ENCODE assay signal across 8 cellular contexts in genomic region chr1:181424786-181425403, GRCh38. TPM values are rescaled to one million over a fixed set of nuclear protein-coding genes. Genes with fewer than 3 reads are reported as not detected.
DNase-seq lines count a peak whose midpoint lies in the region; ATAC-seq lines count a peak whose summit lies in the region.

No MANE protein-coding gene starts in this region.

- H3K36me3 Mint-ChIP-seq in activated CD4-positive, alpha-beta memory T cell treated with anti-CD3 and anti-CD28 coated beads, Interleukin-2, amount 10 ng/mL, durations not matched to agents 7 days and 5 days (ENCODE audit: low read depth): no peaks in the 10 kb centered on the region
- peaks cover 6% of the 10 kb centered on the region for H3K36me3 Mint-ChIP-seq in memory B cell

- H3K27ac Mint-ChIP-seq in activated CD4-positive, alpha-beta memory T cell treated with anti-CD3 and anti-CD28 coated beads, Interleukin-2, amount 10 ng/mL, durations not matched to agents 7 days and 5 days: no peak overlapping the region
- no peak overlapping the region for H3K27ac Mint-ChIP-seq in memory B cell

- POLR2A ChIA-PET in activated CD4-positive, alpha-beta memory T cell treated with anti-CD3 and anti-CD28 coated beads, Interleukin-2, amount 10 ng/mL, durations not matched to agents 7 days and 5 days (lab: Charles Lee): no interaction called here

- H3K4me3 Mint-ChIP-seq in activated CD4-positive, alpha-beta memory T cell treated with anti-CD3 and anti-CD28 coated beads, Interleukin-2, amount 10 ng/mL, durations not matched to agents 7 days and 5 days: no peak overlapping the region
- H3K4me3 Mint-ChIP-seq in memory B cell: no peak overlapping the region

- CTCF ChIA-PET in activated CD4-positive, alpha-beta memory T cell treated with anti-CD3 and anti-CD28 coated beads, Interleukin-2, amount 10 ng/mL, durations not matched to agents 7 days and 5 days (lab: Charles Lee): interaction anchor here (0.7 to 1.7 kb wide), 28 partner anchors 9 to 433 kb away, joined by 3 to 53 read pairs (median 4); no protein-coding TSS in a partner anchor

- DNase-seq in EL (peak; percentile 67), NCI-H774 (lab: John Stamatoyannopoulos, UW) (peak; percentile 75), memory B cell (ENCODE audit: low spot score in 2 of 2) (peak; percentile 21 to 42)
- peak; percentile 80 for DNase-seq in activated CD4-positive, alpha-beta memory T cell treated with anti-CD3 and anti-CD28 coated beads, Interleukin-2, amount 10 ng/mL, durations not matched to agents 7 days and 5 days
- DNase-seq in effector CD8-positive, alpha-beta T cell (lab: John Stamatoyannopoulos, UW): peak; percentile 71
- DNase-seq in stimulated activated CD8-positive, alpha-beta memory T cell treated with anti-CD3 and anti-CD28 coated beads, Interleukin-2, amount 100 ng/mL, for 1 hour (ENCODE audit: low read depth in 2 of 2): peak; percentile 52 to 58

- peaks cover 9% of the 10 kb centered on the region for H3K27me3 Mint-ChIP-seq in activated CD4-positive, alpha-beta memory T cell treated with anti-CD3 and anti-CD28 coated beads, Interleukin-2, amount 10 ng/mL, durations not matched to agents 7 days and 5 days
- H3K27me3 Mint-ChIP-seq in memory B cell: peaks cover 32% of the 10 kb centered on the region

- H3K9me3 Mint-ChIP-seq in activated CD4-positive, alpha-beta memory T cell treated with anti-CD3 and anti-CD28 coated beads, Interleukin-2, amount 10 ng/mL, durations not matched to agents 7 days and 5 days: no peaks in the 10 kb centered on the region
- peaks cover 13% of the 10 kb centered on the region for H3K9me3 Mint-ChIP-seq in memory B cell

- ATAC-seq in HG03439 (IDR thresholded peaks at IDR 0.05; ENCODE audit: unreplicated experiment): peak; percentile 52
- ATAC-seq in memory B cell (ENCODE audit: low read depth): no peak
- ATAC-seq in HG02840 (IDR thresholded peaks at IDR 0.05; ENCODE audit: low FRiP score, unreplicated experiment): no peak

- peaks cover 4% of the 10 kb centered on the region for H3K4me1 Mint-ChIP-seq in activated CD4-positive, alpha-beta memory T cell treated with anti-CD3 and anti-CD28 coated beads, Interleukin-2, amount 10 ng/mL, durations not matched to agents 7 days and 5 days
- H3K4me1 Mint-ChIP-seq in memory B cell: peaks cover 9% of the 10 kb centered on the region

RNA-seq across cellular contexts. Expression of gene CACNA1E, which starts 58.4 kb away (rescaled TPM):
- total RNA-seq in activated CD4-positive, alpha-beta memory T cell treated with anti-CD3 and anti-CD28 coated beads, Interleukin-2, amount 10 ng/mL, durations not matched to agents 7 days and 5 days: not detected
